Comparison of ENCODE assay signal across 10 cellular contexts in the genomic region with DNA sequence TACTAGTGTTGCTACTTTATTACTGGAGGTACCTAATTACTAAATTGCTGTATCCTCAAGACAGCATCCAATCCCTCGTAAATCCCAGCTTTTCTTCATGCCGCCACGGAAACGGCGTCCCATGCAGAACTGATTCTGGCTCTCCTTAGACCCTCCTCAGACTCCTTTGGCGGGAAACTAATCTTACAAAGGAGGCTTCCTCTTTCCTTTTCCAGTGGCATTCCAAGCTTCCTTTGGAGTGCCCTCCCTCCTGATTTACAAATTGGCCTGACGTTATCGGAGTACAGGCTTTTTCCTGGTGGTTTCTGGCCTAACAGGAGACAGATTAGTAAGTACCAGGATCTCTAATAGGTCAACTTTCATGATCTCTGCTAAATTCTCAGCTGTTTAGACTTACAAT. TPM values are rescaled to one million over a fixed set of nuclear protein-coding genes. Genes with fewer than 3 reads are reported as not detected.
DNase-seq lines count a peak whose midpoint lies in the region; TF ChIP-seq lines count a peak whose summit lies in the region.
"Had no signal": no experiment of that assay in that cellular context is flagged by ENCODE, and none has a peak within 500 bp of the region (broad histone marks: within the 10 kb centered on the region; RNA-seq: fewer than 3 reads in every experiment).

No MANE protein-coding gene starts in this region.

- H3K4me3 ChIP-seq in hepatocyte (no peak overlapping the region), skeletal muscle satellite cell (ENCODE audit: low read length) (no peak overlapping the region)

- H3K4me1 ChIP-seq in hepatocyte (ENCODE audit: insufficient read depth) (peaks cover 8% of the 10 kb centered on the region), skeletal muscle satellite cell (ENCODE audit: control insufficient read depth, insufficient read depth, low read length) (peaks cover 9% of the 10 kb centered on the region)

- peaks cover 31% of the 10 kb centered on the region for H3K79me2 ChIP-seq in hepatocyte

- H3K36me3 ChIP-seq in hepatocyte (replicated peaks; ENCODE audit: insufficient read depth, low read depth) (no peaks in the 10 kb centered on the region), skeletal muscle satellite cell (ENCODE audit: insufficient read depth, low read length) (no peaks in the 10 kb centered on the region)

- no peak overlapping the region for H3K27ac Mint-ChIP-seq in activated CD4-positive, alpha-beta T cell treated with anti-CD3 and anti-CD28 coated beads, Interleukin-2, amount 10 ng/mL, durations not matched to agents 24 days and 14 days

- no peak for TF ChIP-seq CTCF in hepatocyte (IDR thresholded peaks at IDR 0.05; ENCODE audit: poor library complexity)

- peaks cover 3% of the 10 kb centered on the region for H3K36me3 Mint-ChIP-seq in activated CD4-positive, alpha-beta T cell treated with anti-CD3 and anti-CD28 coated beads, Interleukin-2, amount 10 ng/mL, durations not matched to agents 24 days and 14 days (ENCODE audit: low read depth)

- H4K20me1 ChIP-seq in hepatocyte (ENCODE audit: insufficient read depth, poor library complexity, severe bottlenecking), result peaks cover 16% of the 10 kb centered on the region

- H3K27me3 Mint-ChIP-seq in activated CD4-positive, alpha-beta T cell treated with anti-CD3 and anti-CD28 coated beads, Interleukin-2, amount 10 ng/mL, durations not matched to agents 24 days and 14 days, result peaks cover 16% of the 10 kb centered on the region

- H3K27me3 ChIP-seq in hepatocyte, result no peaks in the 10 kb centered on the region
- no peaks in the 10 kb centered on the region for H3K27me3 ChIP-seq in skeletal muscle satellite cell (ENCODE audit: control insufficient read depth, insufficient read depth, low read length)

- H3K27ac ChIP-seq in hepatocyte, result peak overlapping the region; percentile 98

- 44% methylated on average over 8 of the region's 8 CpGs for WGBS in hepatocyte (ENCODE audit: low lambda C conversion rate, missing lambda C conversion rate)

- peak overlapping the region; percentile 36 for H3K9ac ChIP-seq in skeletal muscle satellite cell (ENCODE audit: low read depth, low read length)

- H2AFZ ChIP-seq in hepatocyte, result peak overlapping the region; percentile 72

- H3K4me2 ChIP-seq in hepatocyte (peak overlapping the region; percentile 82), skeletal muscle satellite cell (ENCODE audit: low read length) (peak overlapping the region; percentile 49)

- intact Hi-C loops in activated CD4-positive, alpha-beta T cell treated with anti-CD3 and anti-CD28 coated beads, Interleukin-2, amount 10 ng/mL, durations not matched to agents 24 days and 14 days (cut with micrococcal nuclease), result loop anchor here (5.0 kb wide), 1 partner anchor 305 kb away; a partner anchor contains a TSS

- peak; percentile 58 for DNase-seq in activated CD4-positive, alpha-beta T cell treated with anti-CD3 and anti-CD28 coated beads, Interleukin-2, amount 10 ng/mL, durations not matched to agents 24 days and 14 days
- no peak for DNase-seq in activated CD4-positive, alpha-beta T cell treated with anti-CD3 and anti-CD28 coated beads, Interleukin-2, amount 50 U/mL, for 48 hours
- DNase-seq in SK-N-DZ (ENCODE audit: low spot score) (peak; percentile 41), hepatocyte (ENCODE audit: low spot score) (peak; percentile 12), NCI-H2196 (lab: John Stamatoyannopoulos, UW; ENCODE audit: unreplicated experiment) (no peak), activated gamma-delta T cell (lab: John Stamatoyannopoulos, UW) (no peak), NOMO-1 treated with dmso at 0.1 percent for 144 hours (lab: John Stamatoyannopoulos, UW; ENCODE audit: unreplicated experiment) (no peak)
- DNase-seq: AML-193, NCI-H226 had no signal

- H3K9me3 ChIP-seq in hepatocyte (ENCODE audit: low read depth), result no peaks in the 10 kb centered on the region
- no peaks in the 10 kb centered on the region for H3K9me3 ChIP-seq in skeletal muscle satellite cell (replicated peaks; ENCODE audit: low read length)

- no peak overlapping the region for H3K4me3 Mint-ChIP-seq in activated CD4-positive, alpha-beta T cell treated with anti-CD3 and anti-CD28 coated beads, Interleukin-2, amount 10 ng/mL, durations not matched to agents 24 days and 14 days

- no peaks in the 10 kb centered on the region for H3K9me2 ChIP-seq in hepatocyte (replicated peaks; ENCODE audit: insufficient read depth)

- H3K4me1 Mint-ChIP-seq in activated CD4-positive, alpha-beta T cell treated with anti-CD3 and anti-CD28 coated beads, Interleukin-2, amount 10 ng/mL, durations not matched to agents 24 days and 14 days, result peaks cover 14% of the 10 kb centered on the region

- no peaks in the 10 kb centered on the region for H3K9me3 Mint-ChIP-seq in activated CD4-positive, alpha-beta T cell treated with anti-CD3 and anti-CD28 coated beads, Interleukin-2, amount 10 ng/mL, durations not matched to agents 24 days and 14 days

RNA-seq across cellular contexts. Expression of a gene that starts 1.4 kb away (rescaled TPM):
- 24.6 and 31.2 TPM in 2 replicates for total RNA-seq in activated CD4-positive, alpha-beta T cell treated with anti-CD3 and anti-CD28 coated beads, Interleukin-2, amount 10 ng/mL, durations not matched to agents 24 days and 14 days
- polyA plus RNA-seq in SK-N-DZ (2014; cell fraction: cytosol; rRNA removed), result 39.2 and 63.5 TPM in 2 replicates
- 109 and 145 TPM in 2 replicates for polyA plus RNA-seq in SK-N-DZ (2014; cell fraction: nucleus; rRNA removed)
- total RNA-seq in hepatocyte, result 39.8 and 48.6 TPM in 2 replicates
- polyA plus RNA-seq in hepatocyte, result 11.7 and 16.5 TPM in 2 replicates
- 19.2 and 22.1 TPM in 2 replicates for total RNA-seq in skeletal muscle satellite cell (2012; rRNA removed)

Comparison
In these comparisons a context has a peak if more than half of its experiments do, and no peak if none do; other contexts are left out.
1. DNase-seq: peak in activated CD4-positive, alpha-beta T cell treated with anti-CD3 and anti-CD28 coated beads, Interleukin-2, amount 10 ng/mL, durations not matched to agents 24 days and 14 days (single experiment), SK-N-DZ (single experiment) and hepatocyte (single experiment); none in activated CD4-positive, alpha-beta T cell treated with anti-CD3 and anti-CD28 coated beads, Interleukin-2, amount 50 U/mL, for 48 hours (0 of 2), NCI-H2196 (single experiment), activated gamma-delta T cell (single experiment) and NOMO-1 treated with dmso at 0.1 percent for 144 hours (single experiment).